In genomic region chr4:95511477-95511876, GRCh38 we compare ENCODE assay signal across 1 cellular context.
TF ChIP-seq lines count a peak whose summit lies in the region.

No MANE protein-coding gene starts in this region.

TF ChIP-seq in SK-N-SH, 30 proteins besides CTCF, POLR2A, EP300 and RAD21:
- TF ChIP-seq RCOR1 (IDR thresholded peaks at IDR 0.05; ENCODE audit: low read length) (0 out of 2 replicates have a peak, but pooled peaks have one; percentile 31), YY1 (IDR thresholded peaks at IDR 0.05; ENCODE audit: low read depth) (no peak), GATA2 (CRISPR knock-in tag; IDR thresholded peaks at IDR 0.05) (peak; percentile 71), TCF12 (IDR thresholded peaks at IDR 0.05) (peak; percentile 23; the same call in 1 of the 2 replicates)
